In genomic region chr4:123026015-123026414, GRCh38 we compare ENCODE assay signal across 8 cellular contexts.
DNase-seq lines count a peak whose midpoint lies in the region; ATAC-seq, FAIRE-seq and TF ChIP-seq lines count a peak whose summit lies in the region.
"Not testable (repeated sequence)": the region's sequence is repeated elsewhere in the genome, so short reads cannot be mapped to it uniquely, and the experiment has no call there.

No MANE protein-coding gene starts in this region.

- H3K27ac Mint-ChIP-seq in H9 (peak overlapping the region in 2 of 3 experiments; percentile 1 to 12; a peak in 3 of 7 replicates), progenitor cell of endocrine pancreas (peak overlapping the region; percentile 4)
- H3K27ac Mint-ChIP-seq in activated T-helper 1 cell treated with anti-CD3 and anti-CD28 coated beads, Interleukin-12 subunit alpha, Interleukin-12 subunit beta, Interleukin-2, Interleukin-4 antibody, amounts not matched to agents 30 ng/mL and 10 ng/mL and 1 ng/mL, durations not matched to agents 14 hours and 24 hours and 36 hours, result peak overlapping the region; percentile 10

- not testable (repeated sequence) for H2BK120ac ChIP-seq in H9 (ENCODE audit: low read depth, low read length, poor library complexity, severe bottlenecking)

- not testable (repeated sequence) for H2BK20ac ChIP-seq in H9 (ENCODE audit: low read depth, low read length, poor library complexity, severe bottlenecking)

- peak; percentile 19 for DNase-seq in DMS79 treated with DMSO at 0.1 percent for 48 hours (lab: John Stamatoyannopoulos, UW)
- not testable (repeated sequence) for DNase-seq in H9; activated T-helper 1 cell treated with anti-CD3 and anti-CD28 coated beads, Interleukin-12 subunit alpha, Interleukin-12 subunit beta, Interleukin-2, Interleukin-4 antibody, amounts not matched to agents 30 ng/mL and 10 ng/mL and 1 ng/mL, durations not matched to agents 14 hours and 24 hours and 36 hours (ENCODE audit: low spot score); progenitor cell of endocrine pancreas (ENCODE audit: low spot score, unreplicated experiment)
- peak; percentile 66 for DNase-seq in PC-3

- H3K27me3 Mint-ChIP-seq in H9 (ENCODE audit: low read depth); activated T-helper 1 cell treated with anti-CD3 and anti-CD28 coated beads, Interleukin-12 subunit alpha, Interleukin-12 subunit beta, Interleukin-2, Interleukin-4 antibody, amounts not matched to agents 30 ng/mL and 10 ng/mL and 1 ng/mL, durations not matched to agents 14 hours and 24 hours and 36 hours (ENCODE audit: insufficient read depth); progenitor cell of endocrine pancreas: not testable (repeated sequence)

- H4K20me1 ChIP-seq in H9 (ENCODE audit: control insufficient read depth, insufficient read depth, insufficient read length); PC-3 (ENCODE audit: low read length): not testable (repeated sequence)

- not testable (repeated sequence) for H3K9me2 ChIP-seq in PC-3 (replicated peaks; ENCODE audit: low read length)

- TF ChIP-seq CTCF in H9 (conservative IDR thresholded peaks at IDR 0.05); PC-3 (conservative IDR thresholded peaks at IDR 0.05; ENCODE audit: low read depth, low read length); progenitor cell of endocrine pancreas (IDR thresholded peaks at IDR 0.05; ENCODE audit: unreplicated experiment): not testable (repeated sequence)

- not testable (repeated sequence) for H3K4me1 ChIP-seq in H9 (ENCODE audit: insufficient read depth, low read length)
- H3K4me1 ChIP-seq in PC-3 (ENCODE audit: insufficient read depth, low read length), result peaks cover 10% of the 10 kb centered on the region; the same call in 1 of the 2 replicates

- POLR2A ChIA-PET in PC-3 (lab: Charles Lee; ENCODE audit: unreplicated experiment), result not testable (repeated sequence)

- not testable (repeated sequence) for H3K23me2 ChIP-seq in H9 (ENCODE audit: insufficient read length, low read depth, low read length, poor library complexity, severe bottlenecking)

- not testable (repeated sequence) for H3K4ac ChIP-seq in H9 (ENCODE audit: low read depth, low read length)

- not testable (repeated sequence) for H3K79me2 ChIP-seq in H9 (ENCODE audit: insufficient read depth, low read length); PC-3 (ENCODE audit: low read length)

- no CpG with 5 or more reads among the region's 2 CpGs for WGBS in H9 (ENCODE audit: extremely low coverage, insufficient read length, low lambda C conversion rate)

- H3K36me3 Mint-ChIP-seq in H9 (ENCODE audit: insufficient read depth in 1 of 3, low read depth in 3 of 3) (peaks cover 8 to 24% (median 19%) of the 10 kb centered on the region in 3 experiments; a peak in 6 of 7 replicates), progenitor cell of endocrine pancreas (ENCODE audit: insufficient read depth) (peaks cover 14% of the 10 kb centered on the region)
- peaks cover 24% of the 10 kb centered on the region for H3K36me3 Mint-ChIP-seq in activated T-helper 1 cell treated with anti-CD3 and anti-CD28 coated beads, Interleukin-12 subunit alpha, Interleukin-12 subunit beta, Interleukin-2, Interleukin-4 antibody, amounts not matched to agents 30 ng/mL and 10 ng/mL and 1 ng/mL, durations not matched to agents 14 hours and 24 hours and 36 hours (ENCODE audit: low read depth)

- not testable (repeated sequence) for TF ChIP-seq EP300 in Ishikawa (IDR thresholded peaks at IDR 0.05; ENCODE audit: borderline replicate concordance)

- not testable (repeated sequence) for H3K4me3 Mint-ChIP-seq in H9; activated T-helper 1 cell treated with anti-CD3 and anti-CD28 coated beads, Interleukin-12 subunit alpha, Interleukin-12 subunit beta, Interleukin-2, Interleukin-4 antibody, amounts not matched to agents 30 ng/mL and 10 ng/mL and 1 ng/mL, durations not matched to agents 14 hours and 24 hours and 36 hours; progenitor cell of endocrine pancreas (ENCODE audit: low read depth)

- not testable (repeated sequence) for H3K9ac ChIP-seq in H9 (ENCODE audit: extremely low read depth, insufficient read length, low read length); PC-3 (ENCODE audit: low read length)

- BruUV-seq in PC-3 (replicated peaks; lab: Mats Ljungman, UMichigan), result not testable (repeated sequence)

- H3K36me3 ChIP-seq in PC-3 (ENCODE audit: low read depth, low read length), result not testable (repeated sequence)

- CTCF ChIA-PET in PC-3 (lab: Charles Lee), result not testable (repeated sequence)

- not testable (repeated sequence) for H3K56ac ChIP-seq in H9 (ENCODE audit: insufficient read length, low read depth, low read length)

- H4K5ac ChIP-seq in H9 (ENCODE audit: insufficient read length, low read depth, low read length), result not testable (repeated sequence)

- ATAC-seq in PC-3, result peak; percentile 77

- H4K8ac ChIP-seq in H9 (replicated peaks; ENCODE audit: insufficient read length, low read depth, low read length), result not testable (repeated sequence)

- not testable (repeated sequence) for H2BK15ac ChIP-seq in H9 (ENCODE audit: low read depth, low read length)

- H3K79me1 ChIP-seq in H9 (ENCODE audit: insufficient read depth, low read depth, low read length, poor library complexity, severe bottlenecking), result not testable (repeated sequence)

- TF ChIP-seq RAD21 in Ishikawa (IDR thresholded peaks at IDR 0.05; ENCODE audit: low read depth), result not testable (repeated sequence)

- H2AFZ ChIP-seq in H9 (ENCODE audit: low read length); PC-3 (ENCODE audit: low read length): not testable (repeated sequence)

- not testable (repeated sequence) for H3K4me2 ChIP-seq in H9 (ENCODE audit: insufficient read depth, insufficient read length, low read length); PC-3 (ENCODE audit: low read length)

- H3K27me3 ChIP-seq in H9 (ENCODE audit: insufficient read depth, low read length); PC-3 (ENCODE audit: low read length): not testable (repeated sequence)

- not testable (repeated sequence) for H3T11ph ChIP-seq in H9 (ENCODE audit: low read length)

- intact Hi-C loops in PC-3 (cut with micrococcal nuclease), result loop anchor here (5.0 kb wide), 1 partner anchor 71 kb away; no protein-coding TSS in a partner anchor
- intact Hi-C loops in activated T-helper 1 cell treated with anti-CD3 and anti-CD28 coated beads, Interleukin-12 subunit alpha, Interleukin-12 subunit beta, Interleukin-2, Interleukin-4 antibody, amounts not matched to agents 30 ng/mL and 10 ng/mL and 1 ng/mL, durations not matched to agents 14 hours and 24 hours and 36 hours (cut with micrococcal nuclease), result not testable (repeated sequence)

- not testable (repeated sequence) for H2AK5ac ChIP-seq in H9 (ENCODE audit: insufficient read length, low read length)

- H3K23ac ChIP-seq in H9 (ENCODE audit: insufficient read length, low read depth, low read length), result not testable (repeated sequence)

- not testable (repeated sequence) for H4K91ac ChIP-seq in H9 (ENCODE audit: insufficient read length, low read depth, low read length)

- H2BK5ac ChIP-seq in H9 (ENCODE audit: insufficient read length, low read length), result not testable (repeated sequence)

- not testable (repeated sequence) for H3K9me3 ChIP-seq in H9 (ENCODE audit: control insufficient read depth, low read depth, low read length); PC-3 (ENCODE audit: low read length)

- H3F3A ChIP-seq in PC-3 (ENCODE audit: low read length, unreplicated experiment), result not testable (repeated sequence)

- H2BK12ac ChIP-seq in H9 (ENCODE audit: insufficient read length, low read depth, low read length), result not testable (repeated sequence)

- not testable (repeated sequence) for H3K4me1 Mint-ChIP-seq in H9; progenitor cell of endocrine pancreas (ENCODE audit: low read depth)
- peaks cover 18% of the 10 kb centered on the region for H3K4me1 Mint-ChIP-seq in activated T-helper 1 cell treated with anti-CD3 and anti-CD28 coated beads, Interleukin-12 subunit alpha, Interleukin-12 subunit beta, Interleukin-2, Interleukin-4 antibody, amounts not matched to agents 30 ng/mL and 10 ng/mL and 1 ng/mL, durations not matched to agents 14 hours and 24 hours and 36 hours (ENCODE audit: low read depth)

- H3K27ac ChIP-seq in H9 (ENCODE audit: insufficient read length, low read depth, low read length); PC-3 (ENCODE audit: low read length): not testable (repeated sequence)

- not testable (repeated sequence) for H3K18ac ChIP-seq in H9 (ENCODE audit: insufficient read length, low read depth, low read length)

- not testable (repeated sequence) for H3K9me3 Mint-ChIP-seq in H9; activated T-helper 1 cell treated with anti-CD3 and anti-CD28 coated beads, Interleukin-12 subunit alpha, Interleukin-12 subunit beta, Interleukin-2, Interleukin-4 antibody, amounts not matched to agents 30 ng/mL and 10 ng/mL and 1 ng/mL, durations not matched to agents 14 hours and 24 hours and 36 hours; progenitor cell of endocrine pancreas (ENCODE audit: low read depth)

- FAIRE-seq in colon (lab: Jason Lieb, UNC) (peak; percentile 64), islet of Langerhans (lab: Jason Lieb, UNC) (peak; percentile 55)

- H3K4me3 ChIP-seq in PC-3 (ENCODE audit: low read length), result not testable (repeated sequence)

- not testable (repeated sequence) for H3K14ac ChIP-seq in H9 (ENCODE audit: insufficient read depth, low read length)

TF ChIP-seq in Ishikawa, 13 proteins besides CTCF, POLR2A, EP300 and RAD21:
- TF ChIP-seq NFIC (IDR thresholded peaks at IDR 0.05) (peak; percentile 62), TCF12 (IDR thresholded peaks at IDR 0.05; ENCODE audit: low read depth) (peak; percentile 38; the same call in 1 of the 2 replicates)
